In genomic region chr4:100352352-100352751, GRCh38 we compare ENCODE assay signal across 7 cellular contexts.
DNase-seq lines count a peak whose midpoint lies in the region; ATAC-seq, FAIRE-seq and TF ChIP-seq lines count a peak whose summit lies in the region.
"Not testable (repeated sequence)": the region's sequence is repeated elsewhere in the genome, so short reads cannot be mapped to it uniquely, and the experiment has no call there.

No MANE protein-coding gene starts in this region.

- peak; percentile 41 for FAIRE-seq in keratinocyte (lab: Jason Lieb, UNC)

- not testable (repeated sequence) for H3K9ac ChIP-seq in keratinocyte (ENCODE audit: control insufficient read depth, extremely low read depth, insufficient read depth, low read length)

- dilution Hi-C loops in keratinocyte (cut with MboI; ENCODE audit: extremely low pct_ligation_motif_present, low sequenced_read_pairs): not testable (repeated sequence)

- H3K4me3 ChIP-seq in keratinocyte (ENCODE audit: control insufficient read depth in 2 of 3, extremely low read depth in 1 of 3, insufficient read depth in 2 of 3, low read depth in 1 of 3, low read length in 3 of 3): not testable (repeated sequence)

- H3K9me3 Mint-ChIP-seq in activated CD4-positive, alpha-beta T cell treated with anti-CD3 and anti-CD28 coated beads for 36 hours (ENCODE audit: low read depth); activated CD8-positive, alpha-beta T cell treated with anti-CD3 and anti-CD28 coated beads for 36 hours: not testable (repeated sequence)
- peaks cover 7 to 12% of the 10 kb centered on the region in 2 donors for H3K9me3 Mint-ChIP-seq in activated T-cell treated with anti-CD3 and anti-CD28 coated beads, Interleukin-2, amount 50 U/mL, for 72 hours
- peaks cover 14% of the 10 kb centered on the region for H3K9me3 Mint-ChIP-seq in activated T-helper 17 cell treated with anti-CD3 and anti-CD28 coated beads, Interleukin-2, amount 50 U/mL, for 72 hours
- H3K9me3 Mint-ChIP-seq in stimulated activated naive B cell treated with anti-CD40 and anti-IgM and Interleukin-4, amounts not matched to agents 10 μg/mL and 1 μg/mL and 100 μg/mL, for 72 hours: peaks cover 8 to 10% of the 10 kb centered on the region in 2 donors
- H3K9me3 Mint-ChIP-seq in stimulated activated naive CD8-positive, alpha-beta T cell treated with anti-CD3 and anti-CD28 coated beads, Interleukin-15, amount 100 ng/mL, for 72 hours: peaks cover 15 to 20% of the 10 kb centered on the region in 2 donors

- not testable (repeated sequence) for H3K27me3 Mint-ChIP-seq in activated CD4-positive, alpha-beta T cell treated with anti-CD3 and anti-CD28 coated beads for 36 hours; activated CD8-positive, alpha-beta T cell treated with anti-CD3 and anti-CD28 coated beads for 36 hours; activated T-helper 17 cell treated with anti-CD3 and anti-CD28 coated beads, Interleukin-2, amount 50 U/mL, for 72 hours; stimulated activated naive B cell treated with anti-CD40 and anti-IgM and Interleukin-4, amounts not matched to agents 10 μg/mL and 1 μg/mL and 100 μg/mL, for 72 hours; stimulated activated naive CD8-positive, alpha-beta T cell treated with anti-CD3 and anti-CD28 coated beads, Interleukin-15, amount 100 ng/mL, for 72 hours
- peaks cover 18% of the 10 kb centered on the region for H3K27me3 Mint-ChIP-seq in activated T-cell treated with anti-CD3 and anti-CD28 coated beads, Interleukin-2, amount 50 U/mL, for 72 hours (ENCODE audit: low read depth)

- not testable (repeated sequence) for H3K4me1 Mint-ChIP-seq in activated CD4-positive, alpha-beta T cell treated with anti-CD3 and anti-CD28 coated beads for 36 hours; activated CD8-positive, alpha-beta T cell treated with anti-CD3 and anti-CD28 coated beads for 36 hours (ENCODE audit: low read depth); activated T-cell treated with anti-CD3 and anti-CD28 coated beads, Interleukin-2, amount 50 U/mL, for 72 hours (ENCODE audit: low read depth); activated T-helper 17 cell treated with anti-CD3 and anti-CD28 coated beads, Interleukin-2, amount 50 U/mL, for 72 hours; stimulated activated naive B cell treated with anti-CD40 and anti-IgM and Interleukin-4, amounts not matched to agents 10 μg/mL and 1 μg/mL and 100 μg/mL, for 72 hours; stimulated activated naive CD8-positive, alpha-beta T cell treated with anti-CD3 and anti-CD28 coated beads, Interleukin-15, amount 100 ng/mL, for 72 hours

- not testable (repeated sequence) for H2AFZ ChIP-seq in keratinocyte (ENCODE audit: control insufficient read depth, low read length)

- not testable (repeated sequence) for H3K4me2 ChIP-seq in keratinocyte (ENCODE audit: control insufficient read depth, extremely low read depth, insufficient read depth, low read depth, low read length)

- not testable (repeated sequence) for H4K20me1 ChIP-seq in keratinocyte (ENCODE audit: control insufficient read depth, extremely low read depth, insufficient read depth, low read length)

- H3K27ac Mint-ChIP-seq in activated CD4-positive, alpha-beta T cell treated with anti-CD3 and anti-CD28 coated beads for 36 hours; activated CD8-positive, alpha-beta T cell treated with anti-CD3 and anti-CD28 coated beads for 36 hours; activated T-helper 17 cell treated with anti-CD3 and anti-CD28 coated beads, Interleukin-2, amount 50 U/mL, for 72 hours: not testable (repeated sequence)
- peak overlapping the region; percentile 42 for H3K27ac Mint-ChIP-seq in activated T-cell treated with anti-CD3 and anti-CD28 coated beads, Interleukin-2, amount 50 U/mL, for 72 hours
- peak overlapping the region; percentile 68 for H3K27ac Mint-ChIP-seq in stimulated activated naive B cell treated with anti-CD40 and anti-IgM and Interleukin-4, amounts not matched to agents 10 μg/mL and 1 μg/mL and 100 μg/mL, for 72 hours
- peak overlapping the region in 1 of 2 donors; percentile 90 for H3K27ac Mint-ChIP-seq in stimulated activated naive CD8-positive, alpha-beta T cell treated with anti-CD3 and anti-CD28 coated beads, Interleukin-15, amount 100 ng/mL, for 72 hours

- not testable (repeated sequence) for H3K27me3 ChIP-seq in keratinocyte (ENCODE audit: control insufficient read depth, extremely low read depth, insufficient read depth, low read length)

- H3K36me3 ChIP-seq in keratinocyte (ENCODE audit: control insufficient read depth in 2 of 2, extremely low read depth in 1 of 2, insufficient read depth in 2 of 2, low read length in 2 of 2): not testable (repeated sequence)

- peaks cover 13% of the 10 kb centered on the region for H3K4me1 ChIP-seq in keratinocyte (ENCODE audit: control insufficient read depth, extremely low read depth, insufficient read depth, low read length)

- not testable (repeated sequence) for H3K9me3 ChIP-seq in keratinocyte (ENCODE audit: control insufficient read depth, low read depth, low read length)

- not testable (repeated sequence) for H3K27ac ChIP-seq in keratinocyte (ENCODE audit: control insufficient read depth, insufficient read depth, low read length)

- H3K9me1 ChIP-seq in keratinocyte (ENCODE audit: control insufficient read depth, extremely low read depth, insufficient read depth, low read length): not testable (repeated sequence)

- intact Hi-C loops in activated CD4-positive, alpha-beta T cell treated with anti-CD3 and anti-CD28 coated beads for 36 hours (cut with DNase I, micrococcal nuclease); activated CD8-positive, alpha-beta T cell treated with anti-CD3 and anti-CD28 coated beads for 36 hours (cut with micrococcal nuclease): not testable (repeated sequence)

- not testable (repeated sequence) for TF ChIP-seq CTCF in activated CD8-positive, alpha-beta T cell treated with anti-CD3 and anti-CD28 coated beads for 36 hours (IDR thresholded peaks at IDR 0.05); keratinocyte (optimal IDR thresholded peaks at IDR 0.05 in 1 of 3, IDR thresholded peaks at IDR 0.05 in 1 of 3, conservative IDR thresholded peaks at IDR 0.05 in 1 of 3; ENCODE audit: extremely low read depth in 1 of 3, insufficient read depth in 2 of 3, low read length in 3 of 3)

- POLR2A ChIA-PET in activated CD4-positive, alpha-beta T cell treated with anti-CD3 and anti-CD28 coated beads for 36 hours (lab: Charles Lee); activated CD8-positive, alpha-beta T cell treated with anti-CD3 and anti-CD28 coated beads for 36 hours (lab: Charles Lee): not testable (repeated sequence)

- peak; percentile 73 for ATAC-seq in activated CD4-positive, alpha-beta T cell treated with anti-CD3 and anti-CD28 coated beads for 36 hours
- peak; percentile 37 for ATAC-seq in activated CD8-positive, alpha-beta T cell treated with anti-CD3 and anti-CD28 coated beads for 36 hours
- not testable (repeated sequence) for ATAC-seq in activated T-cell treated with anti-CD3 and anti-CD28 coated beads, Interleukin-2, amount 50 U/mL, for 72 hours (replicated peaks in 1 of 2); stimulated activated naive B cell treated with anti-CD40 and anti-IgM and Interleukin-4, amounts not matched to agents 10 μg/mL and 1 μg/mL and 100 μg/mL, for 72 hours (replicated peaks)
- peak; percentile 61 for ATAC-seq in activated T-helper 17 cell treated with anti-CD3 and anti-CD28 coated beads, Interleukin-2, amount 50 U/mL, for 72 hours (replicated peaks)
- peak; percentile 45 for ATAC-seq in stimulated activated naive CD8-positive, alpha-beta T cell treated with anti-CD3 and anti-CD28 coated beads, Interleukin-15, amount 100 ng/mL, for 72 hours

- H3K4me3 Mint-ChIP-seq in activated CD4-positive, alpha-beta T cell treated with anti-CD3 and anti-CD28 coated beads for 36 hours; activated CD8-positive, alpha-beta T cell treated with anti-CD3 and anti-CD28 coated beads for 36 hours; activated T-cell treated with anti-CD3 and anti-CD28 coated beads, Interleukin-2, amount 50 U/mL, for 72 hours; activated T-helper 17 cell treated with anti-CD3 and anti-CD28 coated beads, Interleukin-2, amount 50 U/mL, for 72 hours; stimulated activated naive B cell treated with anti-CD40 and anti-IgM and Interleukin-4, amounts not matched to agents 10 μg/mL and 1 μg/mL and 100 μg/mL, for 72 hours; stimulated activated naive CD8-positive, alpha-beta T cell treated with anti-CD3 and anti-CD28 coated beads, Interleukin-15, amount 100 ng/mL, for 72 hours: not testable (repeated sequence)

- not testable (repeated sequence) for DNase-seq in activated CD4-positive, alpha-beta T cell treated with anti-CD3 and anti-CD28 coated beads for 36 hours; activated T-cell treated with anti-CD3 and anti-CD28 coated beads, Interleukin-2, amount 50 U/mL, for 72 hours; keratinocyte (ENCODE audit: low read depth, low spot score); stimulated activated naive B cell treated with anti-CD40 and anti-IgM and Interleukin-4, amounts not matched to agents 10 μg/mL and 1 μg/mL and 100 μg/mL, for 72 hours; stimulated activated naive CD8-positive, alpha-beta T cell treated with anti-CD3 and anti-CD28 coated beads, Interleukin-15, amount 100 ng/mL, for 72 hours
- DNase-seq in activated CD8-positive, alpha-beta T cell treated with anti-CD3 and anti-CD28 coated beads for 36 hours: peak; percentile 5

- not testable (repeated sequence) for H3K36me3 Mint-ChIP-seq in activated CD4-positive, alpha-beta T cell treated with anti-CD3 and anti-CD28 coated beads for 36 hours (ENCODE audit: low read depth); activated CD8-positive, alpha-beta T cell treated with anti-CD3 and anti-CD28 coated beads for 36 hours (ENCODE audit: low read depth); activated T-cell treated with anti-CD3 and anti-CD28 coated beads, Interleukin-2, amount 50 U/mL, for 72 hours (ENCODE audit: insufficient read depth in 2 of 2); activated T-helper 17 cell treated with anti-CD3 and anti-CD28 coated beads, Interleukin-2, amount 50 U/mL, for 72 hours (ENCODE audit: low read depth); stimulated activated naive B cell treated with anti-CD40 and anti-IgM and Interleukin-4, amounts not matched to agents 10 μg/mL and 1 μg/mL and 100 μg/mL, for 72 hours

- H3K79me2 ChIP-seq in keratinocyte (ENCODE audit: control insufficient read depth, insufficient read depth, low read length): not testable (repeated sequence)

- CTCF ChIA-PET in activated CD4-positive, alpha-beta T cell treated with anti-CD3 and anti-CD28 coated beads for 36 hours (lab: Charles Lee); activated CD8-positive, alpha-beta T cell treated with anti-CD3 and anti-CD28 coated beads for 36 hours (lab: Charles Lee): not testable (repeated sequence)
